Comparison of ENCODE assay signal across 9 cellular contexts in the genomic region with DNA sequence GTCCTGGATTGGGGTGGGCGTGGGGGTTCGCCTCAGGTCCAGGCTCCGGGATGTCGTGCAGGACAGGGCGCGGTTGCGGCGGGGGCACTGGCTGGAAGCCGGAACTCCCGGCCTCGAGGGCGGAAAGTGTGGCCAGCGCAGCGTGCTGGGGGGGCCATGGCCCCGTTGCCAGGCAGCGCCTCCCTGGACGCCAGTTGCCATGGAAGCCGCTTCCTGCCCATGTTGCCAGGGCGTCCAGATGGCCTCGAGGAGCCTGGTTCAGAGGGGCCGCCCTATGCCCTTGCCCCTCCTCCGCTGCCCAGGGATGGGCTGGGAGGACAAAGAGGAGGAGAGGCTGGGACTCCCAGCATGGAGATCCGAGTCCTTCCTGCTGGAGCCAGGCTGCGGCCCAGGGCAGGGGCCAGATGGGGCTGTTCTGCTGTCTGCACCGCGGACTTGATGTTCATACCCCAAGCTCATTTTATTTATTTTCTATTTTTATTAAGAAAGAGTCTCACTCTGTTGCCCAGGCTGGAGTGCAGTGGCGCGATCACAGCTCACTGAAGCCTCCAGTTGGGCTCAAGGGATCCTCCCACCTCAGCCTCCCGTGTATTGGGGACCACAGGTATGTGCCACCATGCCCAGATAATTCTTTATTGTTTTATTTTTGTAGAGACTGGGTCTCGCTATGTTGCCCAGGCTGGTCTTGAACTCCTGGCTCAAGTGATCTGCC. TPM values are rescaled to one million over a fixed set of nuclear protein-coding genes. Genes with fewer than 3 reads are reported as not detected.
DNase-seq lines count a peak whose midpoint lies in the region; ATAC-seq, FAIRE-seq and TF ChIP-seq lines count a peak whose summit lies in the region.
"Had no signal": no experiment of that assay in that cellular context is flagged by ENCODE, and none has a peak within 500 bp of the region (broad histone marks: within the 10 kb centered on the region; RNA-seq: fewer than 3 reads in every experiment).

No MANE protein-coding gene starts in this region.

- no peak overlapping the region for H3K27ac ChIP-seq in HEK293 (ENCODE audit: extremely low read depth, low read depth, low read length)

- POLR2A ChIA-PET in HEK293 (lab: Yijun Ruan, JAX) = no interaction called here

- no peaks in the 10 kb centered on the region for H3K9me3 Mint-ChIP-seq in effector memory CD8-positive, alpha-beta T cell

- H3K4me3 Mint-ChIP-seq in effector memory CD8-positive, alpha-beta T cell = no peak overlapping the region

- FAIRE-seq in GM12891 (lab: Jason Lieb, UNC) = no peak

- H3K27ac Mint-ChIP-seq in effector memory CD8-positive, alpha-beta T cell = no peak overlapping the region

- no peaks in the 10 kb centered on the region for H3K9me3 ChIP-seq in HEK293 (ENCODE audit: control insufficient read depth, insufficient read depth, low read depth, low read length)

- TF ChIP-seq CTCF in HEK293 (tag by site-specific recombination; IDR thresholded peaks at IDR 0.05) = no peak

- CTCF ChIA-PET in HEK293 (lab: Yijun Ruan, JAX) = interaction anchor here (0.7 to 6.0 kb wide), 7 partner anchors 19 to 301 kb away, joined by 3 to 64 read pairs (median 14); a partner anchor contains a TSS

- H3K4me1 Mint-ChIP-seq in effector memory CD8-positive, alpha-beta T cell (ENCODE audit: low read depth in 2 of 2) = peaks cover 0 to 4% of the 10 kb centered on the region in 2 donors

- peaks cover 7% of the 10 kb centered on the region for H3K36me3 Mint-ChIP-seq in effector memory CD8-positive, alpha-beta T cell (ENCODE audit: insufficient read depth)

- no peaks in the 10 kb centered on the region for H3K4me1 ChIP-seq in HEK293 (ENCODE audit: control insufficient read depth, insufficient read depth, low read length)

- DNase-seq in NCI-H524 treated with DMSO at 0.1 percent for 48 hours (lab: John Stamatoyannopoulos, UW) (peak; percentile 55), posterior vena cava (ENCODE audit: low spot score) (peak; percentile 88), GM12891 (ENCODE audit: insufficient read length, low spot score) (no peak), middle frontal gyrus (ENCODE audit: extremely low spot score, low spot score) (no peak)
- no peak for DNase-seq in effector memory CD8-positive, alpha-beta T cell
- no peak for DNase-seq in effector CD4-positive, alpha-beta T cell
- DNase-seq: IMR-90 had no signal

- H3K36me3 ChIP-seq in HEK293 (ENCODE audit: control insufficient read depth in 2 of 2, insufficient read depth in 1 of 2, low read length in 2 of 2) = no peaks in the 10 kb centered on the region

- intact Hi-C loops in posterior vena cava (cut with DNase I) = loop anchor here in 1 of 2 donors (2.0 to 5.0 kb wide), 2 partner anchors 112 to 129 kb away; a partner anchor contains a TSS

- ATAC-seq in effector memory CD8-positive, alpha-beta T cell (replicated peaks) = peak; percentile 35
- ATAC-seq in GM21423 (IDR thresholded peaks at IDR 0.05; ENCODE audit: unreplicated experiment) = no peak

- H3K27me3 Mint-ChIP-seq in effector memory CD8-positive, alpha-beta T cell = peaks cover 0 to 10% of the 10 kb centered on the region in 2 donors

- no peak overlapping the region for H3K4me3 ChIP-seq in HEK293 (ENCODE audit: low read depth, low read length)

- no peak for TF ChIP-seq POLR2A in GM12891 (IDR thresholded peaks at IDR 0.05; ENCODE audit: low read depth, low read length)

TF ChIP-seq in HEK293, 187 proteins besides CTCF, POLR2A, EP300 and RAD21:
- peak; percentile 69; the same call in 1 of the 2 replicates for TF ChIP-seq ZNF121 (tag by site-specific recombination; IDR thresholded peaks at IDR 0.05)
- TF ChIP-seq, protein P1, sequence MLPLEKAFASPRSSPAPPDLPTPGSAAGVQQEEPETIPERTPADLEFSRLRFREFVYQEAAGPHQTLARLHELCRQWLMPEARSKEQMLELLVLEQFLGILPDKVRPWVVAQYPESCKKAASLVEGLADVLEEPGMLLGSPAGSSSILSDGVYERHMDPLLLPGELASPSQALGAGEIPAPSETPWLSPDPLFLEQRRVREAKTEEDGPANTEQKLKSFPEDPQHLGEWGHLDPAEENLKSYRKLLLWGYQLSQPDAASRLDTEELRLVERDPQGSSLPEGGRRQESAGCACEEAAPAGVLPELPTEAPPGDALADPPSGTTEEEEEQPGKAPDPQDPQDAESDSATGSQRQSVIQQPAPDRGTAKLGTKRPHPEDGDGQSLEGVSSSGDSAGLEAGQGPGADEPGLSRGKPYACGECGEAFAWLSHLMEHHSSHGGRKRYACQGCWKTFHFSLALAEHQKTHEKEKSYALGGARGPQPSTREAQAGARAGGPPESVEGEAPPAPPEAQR (tag by site-specific recombination; IDR thresholded peaks at IDR 0.05) = no peak

TF ChIP-seq in GM12891, 5 proteins besides CTCF, POLR2A, EP300 and RAD21:
- TF ChIP-seq SPI1 (IDR thresholded peaks at IDR 0.05; ENCODE audit: low read depth, low read length) = no peak
- no peak for TF ChIP-seq TAF1 (IDR thresholded peaks at IDR 0.05; ENCODE audit: low read depth, low read length)
- TF ChIP-seq PAX5 (IDR thresholded peaks at IDR 0.05; ENCODE audit: insufficient read depth, low read length, severe bottlenecking) = no peak
- TF ChIP-seq POU2F2 (IDR thresholded peaks at IDR 0.05; ENCODE audit: low read depth, low read length) = no peak
- no peak for TF ChIP-seq POLR2AphosphoS5 (IDR thresholded peaks at IDR 0.05; ENCODE audit: low read depth, low read length)

RNA-seq across cellular contexts. Expression of a gene that starts 4.6 kb away (rescaled TPM):
- 1 to 10 TPM in 1 of 2 donors, under 1 TPM in 1; 1.00 to 2.5 TPM for total RNA-seq in posterior vena cava
- polyA plus RNA-seq in GM12891 (2012; ENCODE audit: low read depth, missing spikeins) = 0.05 TPM
- total RNA-seq: IMR-90 had no signal

RNA-seq across cellular contexts. Expression of a gene that starts 23.9 kb away (rescaled TPM):
- total RNA-seq in posterior vena cava = 10 to 100 TPM; 45.6 to 46.3 TPM
- 7.3 TPM for polyA plus RNA-seq in GM12891 (2012; ENCODE audit: low read depth, missing spikeins)

RNA-seq across cellular contexts. Expression of a gene that starts 38.5 kb away (rescaled TPM):
- total RNA-seq in posterior vena cava = 10 to 100 TPM; 25.7 to 37.7 TPM
- 45.8 TPM for polyA plus RNA-seq in GM12891 (2012; ENCODE audit: low read depth, missing spikeins)

RNA-seq across cellular contexts. Expression of a gene that starts 39.6 kb away (rescaled TPM):
- 10 to 100 TPM; 57.0 to 61.6 TPM for total RNA-seq in posterior vena cava
- 168 TPM for polyA plus RNA-seq in GM12891 (2012; ENCODE audit: low read depth, missing spikeins)

Comparison
In these comparisons a context has a peak if more than half of its experiments do, and no peak if none do; other contexts are left out.
1. DNase-seq: peak in NCI-H524 treated with DMSO at 0.1 percent for 48 hours (single experiment) and posterior vena cava (single experiment); none in effector memory CD8-positive, alpha-beta T cell (0 of 3), GM12891 (single experiment), middle frontal gyrus (single experiment) and effector CD4-positive, alpha-beta T cell (single experiment).